Comparison of ENCODE assay signal across 8 cellular contexts in genomic region chr2:31496466-31496870, GRCh38.
A peak's percentile ranks its signal among the peaks of the same experiment; 100 is the strongest.
DNase-seq lines count a peak whose midpoint lies in the region; TF ChIP-seq lines count a peak whose summit lies in the region.
"Not testable (repeated sequence)": the region's sequence is repeated elsewhere in the genome, so short reads cannot be mapped to it uniquely, and the experiment has no call there.

No MANE protein-coding gene starts in this region.

- H2AFZ ChIP-seq in trophoblast cell (ENCODE audit: insufficient read depth, low read length, poor library complexity) = peak overlapping the region; percentile 98

- H2BK15ac ChIP-seq in mesendoderm (replicated peaks; ENCODE audit: low read depth) = not testable (repeated sequence)

- H3K4me1 ChIP-seq in Caco-2; cardiac muscle cell (ENCODE audit: low read depth); mesendoderm (ENCODE audit: control insufficient read depth, low read depth, low read length); trophoblast cell (ENCODE audit: control insufficient read depth in 1 of 2, insufficient read depth in 2 of 2, low read length in 2 of 2): not testable (repeated sequence)

- H2BK120ac ChIP-seq in mesendoderm (ENCODE audit: low read depth, low read length); trophoblast cell (ENCODE audit: insufficient read depth, low read length, poor library complexity): not testable (repeated sequence)

- in situ Hi-C loops in brain microvascular endothelial cell (cut with HindIII; ENCODE audit: low pct_ligation_motif_present, low sequenced_read_pairs) = not testable (repeated sequence)

- peak overlapping the region; percentile 51 for H3K9ac ChIP-seq in mesendoderm (ENCODE audit: low read length)
- H3K9ac ChIP-seq in trophoblast cell (ENCODE audit: low read length) = not testable (repeated sequence)

- not testable (repeated sequence) for H3K79me1 ChIP-seq in mesendoderm (ENCODE audit: low read length); trophoblast cell (ENCODE audit: low read length)

- POLR2A ChIA-PET in Caco-2 (lab: Charles Lee) = not testable (repeated sequence)

- not testable (repeated sequence) for H4K8ac ChIP-seq in mesendoderm (ENCODE audit: low read depth, low read length)
- peak overlapping the region; percentile 73 for H4K8ac ChIP-seq in trophoblast cell (ENCODE audit: low read depth, low read length)

- H3K4ac ChIP-seq in mesendoderm (ENCODE audit: low read depth, low read length); trophoblast cell (ENCODE audit: low read depth, low read length): not testable (repeated sequence)

- intact Hi-C loops in Caco-2 (cut with micrococcal nuclease; ENCODE audit: unreplicated experiment) = not testable (repeated sequence)

- not testable (repeated sequence) for H3K79me2 ChIP-seq in mesendoderm (ENCODE audit: control insufficient read depth, insufficient read depth, low read length); trophoblast cell (ENCODE audit: control insufficient read depth, insufficient read depth, low read length, poor library complexity)

- H3K4me1 Mint-ChIP-seq in Caco-2 (ENCODE audit: low read depth, unreplicated experiment) = not testable (repeated sequence)

- H3K4me3 Mint-ChIP-seq in Caco-2 (ENCODE audit: unreplicated experiment) = peak overlapping the region; percentile 78

- not testable (repeated sequence) for H3K4me2 ChIP-seq in mesendoderm (ENCODE audit: low read length)
- H3K4me2 ChIP-seq in trophoblast cell (ENCODE audit: low read length) = peak overlapping the region; percentile 56

- not testable (repeated sequence) for H3K9me3 Mint-ChIP-seq in Caco-2 (ENCODE audit: unreplicated experiment)

- H3K36me3 ChIP-seq in Caco-2 (ENCODE audit: control insufficient read depth, insufficient read depth, low read length); brain microvascular endothelial cell (replicated peaks); cardiac muscle cell; mesendoderm (ENCODE audit: control insufficient read depth, insufficient read depth, low read length); trophoblast cell (ENCODE audit: control insufficient read depth in 1 of 2, insufficient read depth in 2 of 2, low read length in 2 of 2): not testable (repeated sequence)

- CTCF ChIA-PET in Caco-2 (lab: Charles Lee) = not testable (repeated sequence)

- no CpG with 5 or more reads among the region's 20 CpGs for WGBS in mesendoderm (ENCODE audit: extremely low coverage, insufficient coverage, low lambda C conversion rate)
- WGBS in trophoblast cell (ENCODE audit: extremely low coverage, insufficient coverage, insufficient read length) = no CpG with 5 or more reads among the region's 20 CpGs

- BruUV-seq in Caco-2 (replicated peaks; lab: Mats Ljungman, UMichigan) = not testable (repeated sequence)

- H3K56ac ChIP-seq in mesendoderm (ENCODE audit: low read length) = peak overlapping the region; percentile 80

- not testable (repeated sequence) for H3K9me3 ChIP-seq in Caco-2; cardiac muscle cell (ENCODE audit: low read depth); trophoblast cell (ENCODE audit: insufficient read depth, low read depth, low read length)

- H4K5ac ChIP-seq in mesendoderm (ENCODE audit: low read length) = not testable (repeated sequence)

- not testable (repeated sequence) for H3K27ac ChIP-seq in brain microvascular endothelial cell; cardiac muscle cell; mesendoderm (ENCODE audit: low read depth, low read length); trophoblast cell (ENCODE audit: low read depth, low read length)

- H3K27me3 ChIP-seq in Caco-2 (replicated peaks; ENCODE audit: control insufficient read depth, insufficient read depth, low read length); brain microvascular endothelial cell (replicated peaks); cardiac muscle cell; mesendoderm (ENCODE audit: insufficient read depth, low read length, poor library complexity); trophoblast cell (ENCODE audit: insufficient read depth, low read length): not testable (repeated sequence)

- not testable (repeated sequence) for H3K18ac ChIP-seq in mesendoderm (ENCODE audit: low read length)
- peak overlapping the region; percentile 86 for H3K18ac ChIP-seq in trophoblast cell (ENCODE audit: low read length)

- DNase-seq in Caco-2 = peak; percentile 61 to 70
- peak; percentile 65 for DNase-seq in NCI-H1105 treated with DMSO at 0.1 percent for 48 hours (lab: John Stamatoyannopoulos, UW)
- DNase-seq in NCI-H526 (lab: John Stamatoyannopoulos, UW) = peak; percentile 68 to 81
- DNase-seq in SHP77 treated with DMSO at 0.1 percent for 48 hours (lab: John Stamatoyannopoulos, UW) = peak; percentile 22
- DNase-seq in brain microvascular endothelial cell; cardiac muscle cell (ENCODE audit: low read depth in 1 of 2, low spot score in 1 of 2): not testable (repeated sequence)
- DNase-seq in mesendoderm = peak; percentile 54
- peak; percentile 65 to 69 for DNase-seq in trophoblast cell

- peak overlapping the region; percentile 71 for H2BK12ac ChIP-seq in trophoblast cell (ENCODE audit: low read length)

- H4K12ac ChIP-seq in trophoblast cell (ENCODE audit: low read depth, low read length) = peak overlapping the region; percentile 54

- not testable (repeated sequence) for H3K23ac ChIP-seq in mesendoderm (ENCODE audit: low read length); trophoblast cell (ENCODE audit: low read length)

- H4K91ac ChIP-seq in trophoblast cell (ENCODE audit: low read depth, low read length) = peak overlapping the region; percentile 35

- H3K4me3 ChIP-seq in Caco-2 (ENCODE audit: low read depth, low read length) (peak overlapping the region; percentile 34), brain microvascular endothelial cell (ENCODE audit: low read depth, low read length) (peak overlapping the region; percentile 9), cardiac muscle cell (peak overlapping the region; percentile 1), trophoblast cell (ENCODE audit: low read depth, low read length) (peak overlapping the region; percentile 76)
- not testable (repeated sequence) for H3K4me3 ChIP-seq in mesendoderm (ENCODE audit: low read length)

- H3K27me3 Mint-ChIP-seq in Caco-2 (ENCODE audit: insufficient read depth, unreplicated experiment) = not testable (repeated sequence)

- not testable (repeated sequence) for H2BK5ac ChIP-seq in mesendoderm (ENCODE audit: low read length)
- peak overlapping the region; percentile 56 for H2BK5ac ChIP-seq in trophoblast cell (ENCODE audit: low read depth, low read length, poor library complexity)

- peak overlapping the region; percentile 93 for H3K27ac Mint-ChIP-seq in Caco-2 (ENCODE audit: unreplicated experiment)

- peak overlapping the region; percentile 92 for H3K14ac ChIP-seq in trophoblast cell (ENCODE audit: low read length)

- H3K36me3 Mint-ChIP-seq in Caco-2 (ENCODE audit: insufficient read depth, unreplicated experiment) = not testable (repeated sequence)

- not testable (repeated sequence) for TF ChIP-seq CTCF in Caco-2 (IDR thresholded peaks at IDR 0.05; ENCODE audit: insufficient read depth in 1 of 2, low read depth in 1 of 2, low read length in 1 of 2, severe bottlenecking in 1 of 2, unreplicated experiment in 1 of 2); brain microvascular endothelial cell (IDR thresholded peaks at IDR 0.05; ENCODE audit: low read depth, low read length, missing control alignments); cardiac muscle cell (IDR thresholded peaks at IDR 0.05; ENCODE audit: low read depth, low read length)

- H2AK5ac ChIP-seq in mesendoderm (ENCODE audit: low read length); trophoblast cell (ENCODE audit: low read length): not testable (repeated sequence)
